In the genomic region with DNA sequence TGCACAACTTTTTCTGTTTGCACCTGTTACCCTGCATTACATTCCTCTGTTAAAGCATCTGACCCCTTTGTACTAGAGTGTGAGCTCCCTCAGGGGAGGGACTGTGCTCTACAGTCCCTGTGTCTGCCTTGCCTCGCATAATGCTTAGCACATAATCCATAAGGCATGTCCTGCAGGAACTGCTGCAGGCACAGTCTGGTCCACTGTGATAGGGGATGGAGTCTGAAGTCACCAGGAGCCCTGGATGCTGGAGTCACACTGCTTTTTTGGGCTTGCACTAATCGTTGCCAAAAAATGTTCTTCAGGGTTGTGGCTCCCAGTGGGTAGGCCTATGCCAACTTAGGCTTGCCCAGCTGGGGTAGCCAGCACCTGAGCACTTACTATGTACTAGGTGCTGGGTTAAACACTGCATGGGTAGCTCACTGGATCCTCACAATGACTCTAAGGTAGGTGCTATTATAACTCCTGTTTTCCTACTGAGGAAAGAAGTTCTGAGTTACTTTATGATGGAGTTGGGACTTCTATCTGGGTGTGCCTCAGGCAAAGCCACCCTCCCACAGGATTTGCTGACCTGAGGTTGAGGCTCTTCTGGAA, we compare ENCODE assay signal across 21 cellular contexts. TPM values are rescaled to one million over a fixed set of nuclear protein-coding genes. Genes with fewer than 3 reads are reported as not detected.
DNase-seq lines count a peak whose midpoint lies in the region; ATAC-seq and TF ChIP-seq lines count a peak whose summit lies in the region.
"Had no signal": no experiment of that assay in that cellular context is flagged by ENCODE, and none has a peak within 500 bp of the region (broad histone marks: within the 10 kb centered on the region; RNA-seq: fewer than 3 reads in every experiment).

No MANE protein-coding gene starts in this region.

- ATAC-seq in Right ventricle myocardium inferior (peak; percentile 39), left cardiac atrium (no peak), HCT116 (peak; percentile 30; the same call in 1 of the 2 replicates)
- ATAC-seq: T-cell had no signal

- no peaks in the 10 kb centered on the region for H3K9me2 ChIP-seq in HCT116 (ENCODE audit: insufficient read depth)

- BruUV-seq in HCT116 (replicated peaks; lab: Mats Ljungman, UMichigan): no TSS peak

- intact Hi-C loops in Right ventricle myocardium inferior (cut with DNase I): no loop called here
- intact Hi-C loops in left cardiac atrium (cut with DNase I): no loop called here
- intact Hi-C loops in HCT116 (cut with micrococcal nuclease): no loop called here
- intact Hi-C loops in spleen (cut with DNase I; ENCODE audit: low total_unique reads): no loop called here
- intact Hi-C loops in lower leg skin (cut with DNase I; ENCODE audit: low total_unique reads): no loop called here

- no peak overlapping the region for H3K4me3 ChIP-seq in HCT116 (replicated peaks in 1 of 2; ENCODE audit: low read depth in 1 of 2, low read length in 2 of 2)
- H3K4me3 ChIP-seq in osteoblast (ENCODE audit: insufficient read depth, low read length): no peak overlapping the region
- no peak overlapping the region for H3K4me3 ChIP-seq in spleen
- H3K4me3 ChIP-seq in lower leg skin (ENCODE audit: low read depth, poor library complexity, severe bottlenecking): no peak overlapping the region
- H3K4me3 ChIP-seq: BLaER1 treated with 17β-estradiol and CSF1 and Interleukin-3, amounts not matched to agents 10 nM and 100 nM; PC-9 had no signal

- H2AFZ ChIP-seq in HCT116 (ENCODE audit: low read depth, low read length, poor library complexity, severe bottlenecking) (no peak overlapping the region), osteoblast (ENCODE audit: low read length) (no peak overlapping the region)
- H2AFZ ChIP-seq: PC-9 had no signal

- H3K27ac ChIP-seq in HCT116 (ENCODE audit: low read depth, low read length) (no peak overlapping the region), osteoblast (ENCODE audit: low read depth, low read length) (no peak overlapping the region), spleen (no peak overlapping the region)
- H3K27ac ChIP-seq: BLaER1 treated with 17β-estradiol and CSF1 and Interleukin-3, amounts not matched to agents 10 nM and 100 nM; HL-60; PC-9 had no signal

- H3K4me1 ChIP-seq in HCT116 (ENCODE audit: control insufficient read depth in 1 of 2, insufficient read depth in 2 of 2, low read length in 2 of 2) (no peaks in the 10 kb centered on the region), osteoblast (ENCODE audit: insufficient read depth, low read length) (no peaks in the 10 kb centered on the region), spleen (no peaks in the 10 kb centered on the region)
- H3K4me1 ChIP-seq: BLaER1 treated with 17β-estradiol and CSF1 and Interleukin-3, amounts not matched to agents 10 nM and 100 nM had no signal

- H3K36me3 ChIP-seq in HCT116 (ENCODE audit: control insufficient read depth in 1 of 2, insufficient read depth in 2 of 2, low read length in 2 of 2) (no peaks in the 10 kb centered on the region), osteoblast (ENCODE audit: insufficient read depth, low read length) (no peaks in the 10 kb centered on the region), spleen (peaks cover 0 to 6% (median 0%) of the 10 kb centered on the region in 6 donors)

- H4K20me1 ChIP-seq in HCT116 (ENCODE audit: insufficient read depth) (no peaks in the 10 kb centered on the region), osteoblast (ENCODE audit: insufficient read depth, low read length) (no peaks in the 10 kb centered on the region)
- H4K20me1 ChIP-seq: BLaER1 treated with 17β-estradiol and CSF1 and Interleukin-3, amounts not matched to agents 10 nM and 100 nM had no signal

- POLR2A ChIA-PET in HCT116 (lab: Charles Lee): no interaction called here

- H3K27me3 ChIP-seq in HCT116 (ENCODE audit: insufficient read depth, low read length): no peaks in the 10 kb centered on the region
- peaks cover 8% of the 10 kb centered on the region for H3K27me3 ChIP-seq in osteoblast (ENCODE audit: insufficient read depth, low read length)
- H3K27me3 ChIP-seq in spleen (replicated peaks in 1 of 7): no peaks in the 10 kb centered on the region
- H3K27me3 ChIP-seq: BLaER1 treated with 17β-estradiol and CSF1 and Interleukin-3, amounts not matched to agents 10 nM and 100 nM had no signal

- H3K9me3 ChIP-seq in HCT116 (ENCODE audit: control insufficient read depth in 1 of 2, insufficient read depth in 1 of 2, low read depth in 1 of 2, low read length in 2 of 2) (no peaks in the 10 kb centered on the region), osteoblast (ENCODE audit: low read depth, low read length) (peaks cover 2% of the 10 kb centered on the region), spleen (peaks cover 0 to 13% (median 6%) of the 10 kb centered on the region in 8 donors)

- no peak overlapping the region for H3K9ac ChIP-seq in HCT116 (ENCODE audit: low read length)
- H3K9ac ChIP-seq: BLaER1 treated with 17β-estradiol and CSF1 and Interleukin-3, amounts not matched to agents 10 nM and 100 nM had no signal

- no peak for TF ChIP-seq POLR2A in HCT116 (IDR thresholded peaks at IDR 0.05; ENCODE audit: borderline replicate concordance, extremely low read depth, insufficient read depth, insufficient read length)
- TF ChIP-seq POLR2A in spleen (IDR thresholded peaks at IDR 0.05): no peak
- no peak for TF ChIP-seq POLR2A in lower leg skin (IDR thresholded peaks at IDR 0.05)

- no peak overlapping the region for H3K4me2 ChIP-seq in HCT116 (ENCODE audit: low read length)
- no peak overlapping the region for H3K4me2 ChIP-seq in osteoblast (ENCODE audit: insufficient read depth, low read length)
- H3K4me2 ChIP-seq: BLaER1 treated with 17β-estradiol and CSF1 and Interleukin-3, amounts not matched to agents 10 nM and 100 nM; PC-9 had no signal

- CTCF ChIA-PET in HCT116 (lab: Charles Lee): no interaction called here

- DNase-seq in Right ventricle myocardium inferior (ENCODE audit: missing footprints) (no peak), left cardiac atrium (no peak), HCT116 (ENCODE audit: low read depth, low spot score) (no peak), RKO (ENCODE audit: low spot score) (peak; percentile 0), osteoblast (ENCODE audit: insufficient read length, low spot score, missing footprints) (peak; percentile 9), spleen (no peak), pons (ENCODE audit: low spot score) (no peak), lower leg skin (ENCODE audit: low spot score in 2 of 2) (no peak)
- DNase-seq: CD4-positive, alpha-beta T cell; Kasumi-1; NCI-H1105; NCI-H1436 treated with DMSO at 0.1 percent for 48 hours; NCI-H187 treated with DMSO at 0.1 percent for 48 hours; NCI-H2107; NCI-H446; NCI-H524 treated with DMSO at 0.1 percent for 48 hours; NCI-H82; PC-9; T-cell had no signal

- RAD21 ChIA-PET in HCT116 (lab: Charles Lee; ENCODE audit: low non-redundant PET in 1 of 2, low total read pairs in 2 of 2, uncharacterized antibody in 2 of 2, unreplicated experiment in 2 of 2): no interaction called here

- no peaks in the 10 kb centered on the region for H3K79me2 ChIP-seq in HCT116 (ENCODE audit: insufficient read depth, low read length)
- no peaks in the 10 kb centered on the region for H3K79me2 ChIP-seq in osteoblast (ENCODE audit: insufficient read depth, low read length)

- no peak for TF ChIP-seq RAD21 in HCT116 (IDR thresholded peaks at IDR 0.05; ENCODE audit: low read depth)

- TF ChIP-seq CTCF in HCT116 (IDR thresholded peaks at IDR 0.05 in 2 of 3, conservative IDR thresholded peaks at IDR 0.05 in 1 of 3; ENCODE audit: borderline replicate concordance in 1 of 3, insufficient read depth in 1 of 3, low read depth in 2 of 3, low read length in 2 of 3) (no peak), osteoblast (IDR thresholded peaks at IDR 0.05; ENCODE audit: extremely low read depth, low read depth, low read length) (no peak), spleen (IDR thresholded peaks at IDR 0.05 in 8 of 11, conservative IDR thresholded peaks at IDR 0.05 in 3 of 11) (no peak), lower leg skin (IDR thresholded peaks at IDR 0.05) (no peak)

- 74 to 96% (median 87%) methylated on average over 2 of the region's 2 CpGs for WGBS in spleen, 5 donors
- WGBS in lower leg skin, 2 donors: 40 to 58% methylated on average over 2 of the region's 2 CpGs

TF ChIP-seq in HCT116, 20 proteins besides CTCF, POLR2A, EP300 and RAD21:
- TF ChIP-seq JUND (IDR thresholded peaks at IDR 0.05): no peak
- TF ChIP-seq YY1 (IDR thresholded peaks at IDR 0.05; ENCODE audit: extremely low read depth, insufficient replicate concordance, low read depth, low read length): no peak
- TF ChIP-seq, protein P1, sequence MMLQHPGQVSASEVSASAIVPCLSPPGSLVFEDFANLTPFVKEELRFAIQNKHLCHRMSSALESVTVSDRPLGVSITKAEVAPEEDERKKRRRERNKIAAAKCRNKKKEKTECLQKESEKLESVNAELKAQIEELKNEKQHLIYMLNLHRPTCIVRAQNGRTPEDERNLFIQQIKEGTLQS (IDR thresholded peaks at IDR 0.05): no peak
- TF ChIP-seq ZFX (IDR thresholded peaks at IDR 0.05): no peak
- TF ChIP-seq SRF (IDR thresholded peaks at IDR 0.05; ENCODE audit: low read depth): no peak
- no peak for TF ChIP-seq EZH2phosphoT487 (IDR thresholded peaks at IDR 0.05; ENCODE audit: borderline replicate concordance)
- no peak for TF ChIP-seq TCF7L2 (IDR thresholded peaks at IDR 0.05; ENCODE audit: borderline replicate concordance, extremely low read depth, insufficient read depth, insufficient read length)
- no peak for TF ChIP-seq ZNF274 (IDR thresholded peaks at IDR 0.05; ENCODE audit: low read depth, low read length)
- TF ChIP-seq EGR1 (IDR thresholded peaks at IDR 0.05; ENCODE audit: low read depth): no peak

RNA-seq across cellular contexts. Expression of a gene that starts 33.3 kb away (rescaled TPM):
- 19.8 TPM for total RNA-seq in Right ventricle myocardium inferior
- total RNA-seq in left cardiac atrium: 10 to 100 TPM; 15.6 to 16.9 TPM
- total RNA-seq in HCT116 (2021; ENCODE audit: unreplicated experiment): 52.9 TPM
- 30.9 and 37.5 TPM in 2 replicates for polyA plus RNA-seq in HCT116 (2012)
- total RNA-seq in osteoblast: 19.5 and 19.7 TPM in 2 replicates
- total RNA-seq in spleen: 10 to 100 TPM; 26.7 to 55.1 (median 38.8) TPM
- polyA plus RNA-seq in spleen: 10 to 100 TPM; 18.2 to 27.2 (median 21.9) TPM
- 10 to 100 TPM; 13.7 to 35.2 (median 24.4) TPM for total RNA-seq in lower leg skin

RNA-seq across cellular contexts. Expression of a gene that starts 38.5 kb away (rescaled TPM):
- 14.5 TPM for total RNA-seq in Right ventricle myocardium inferior
- 10 to 100 TPM; 16.6 to 18.8 TPM for total RNA-seq in left cardiac atrium
- total RNA-seq in HCT116 (2021; ENCODE audit: unreplicated experiment): 26.6 TPM
- polyA plus RNA-seq in HCT116 (2012): 20.2 and 26.9 TPM in 2 replicates
- 19.2 and 21.5 TPM in 2 replicates for total RNA-seq in osteoblast
- total RNA-seq in spleen: 10 to 100 TPM; 22.2 to 45.0 (median 28.3) TPM
- polyA plus RNA-seq in spleen: 10 to 100 TPM; 20.5 to 35.1 (median 33.8) TPM
- 10 to 100 TPM; 13.0 to 25.3 (median 18.1) TPM for total RNA-seq in lower leg skin

Comparison
In these comparisons a context has a peak if more than half of its experiments do, and no peak if none do; other contexts are left out.
1. ATAC-seq: peak in Right ventricle myocardium inferior (single experiment) and HCT116 (single experiment); none in left cardiac atrium (0 of 2).
2. DNase-seq: peak in RKO (single experiment) and osteoblast (single experiment); none in Right ventricle myocardium inferior (single experiment), left cardiac atrium (single experiment), HCT116 (single experiment), spleen (single experiment), pons (single experiment) and lower leg skin (0 of 2).